Comparison of ENCODE assay signal across 8 cellular contexts in the genomic region with DNA sequence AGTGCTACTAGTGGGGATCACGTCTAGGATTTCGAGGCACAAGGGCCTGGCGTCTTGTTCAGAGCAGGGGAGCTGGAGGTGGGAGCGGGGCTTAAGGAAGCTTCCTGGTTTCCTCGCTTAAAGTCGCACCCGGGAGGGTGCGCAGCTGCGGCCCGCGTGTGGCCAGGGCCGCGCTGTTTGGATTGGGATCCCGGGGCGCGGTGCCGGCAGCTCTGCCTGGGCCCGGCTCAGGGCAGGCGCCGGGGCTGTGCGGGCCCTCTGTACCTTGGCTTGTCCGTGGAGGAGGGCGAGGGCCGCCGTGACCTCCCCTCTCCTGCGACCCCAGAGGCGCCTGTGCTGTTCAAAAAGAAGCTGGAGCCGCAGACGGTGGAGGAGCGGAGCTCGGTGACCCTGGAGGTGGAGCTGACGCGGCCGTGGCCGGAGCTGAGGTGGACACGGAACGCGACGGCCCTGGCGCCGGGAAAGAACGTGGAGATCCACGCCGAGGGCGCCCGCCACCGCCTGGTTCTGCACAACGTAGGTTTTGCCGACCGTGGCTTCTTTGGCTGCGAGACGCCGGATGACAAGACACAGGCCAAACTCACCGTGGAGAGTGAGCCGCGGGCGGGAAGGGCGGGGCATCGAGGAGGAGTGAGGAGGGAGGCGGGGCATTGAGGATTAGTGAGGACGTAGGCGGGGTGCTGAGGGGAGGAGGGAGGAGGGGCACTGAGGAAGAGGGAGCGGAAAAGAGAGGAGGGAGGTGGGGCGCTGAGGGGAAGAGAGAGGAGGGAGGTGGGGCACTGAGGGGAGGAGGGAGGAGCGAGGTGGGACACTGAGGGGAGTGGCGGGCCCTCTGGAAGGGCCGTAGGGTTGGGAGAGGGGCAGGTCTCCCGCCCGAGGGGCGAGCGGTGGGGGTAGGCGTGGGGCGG.
A peak's percentile ranks its signal among the peaks of the same experiment; 100 is the strongest.
DNase-seq lines count a peak whose midpoint lies in the region; ATAC-seq and TF ChIP-seq lines count a peak whose summit lies in the region.

No MANE protein-coding gene starts in this region.

- H3K4me3 Mint-ChIP-seq in CD4-positive, CD25-positive, alpha-beta regulatory T cell: peak overlapping the region; percentile 82 to 93 (median 88)
- peak overlapping the region; percentile 73 for H3K4me3 Mint-ChIP-seq in activated CD4-positive, alpha-beta T cell treated with anti-CD3 and anti-CD28 coated beads, Interleukin-2, amount 10 ng/mL, durations not matched to agents 7 days and 5 days

- POLR2A ChIA-PET in activated CD4-positive, alpha-beta T cell treated with anti-CD3 and anti-CD28 coated beads, Interleukin-2, amount 10 ng/mL, durations not matched to agents 7 days and 5 days (lab: Charles Lee): no interaction called here

- no peaks in the 10 kb centered on the region for H3K27me3 Mint-ChIP-seq in CD4-positive, CD25-positive, alpha-beta regulatory T cell
- H3K27me3 Mint-ChIP-seq in activated CD4-positive, alpha-beta T cell treated with anti-CD3 and anti-CD28 coated beads, Interleukin-2, amount 10 ng/mL, durations not matched to agents 7 days and 5 days: no peaks in the 10 kb centered on the region

- H3K4me1 Mint-ChIP-seq in CD4-positive, CD25-positive, alpha-beta regulatory T cell: peaks cover 0 to 25% (median 6%) of the 10 kb centered on the region in 4 donors
- peaks cover 6% of the 10 kb centered on the region for H3K4me1 Mint-ChIP-seq in activated CD4-positive, alpha-beta T cell treated with anti-CD3 and anti-CD28 coated beads, Interleukin-2, amount 10 ng/mL, durations not matched to agents 7 days and 5 days

- CTCF ChIA-PET in activated CD4-positive, alpha-beta T cell treated with anti-CD3 and anti-CD28 coated beads, Interleukin-2, amount 10 ng/mL, durations not matched to agents 7 days and 5 days (lab: Charles Lee): interaction anchor here (0.6 kb wide), 1 partner anchor 102 kb away, joined by 3 read pairs; no protein-coding TSS in a partner anchor

- TF ChIP-seq CTCF in colonic mucosa (IDR thresholded peaks at IDR 0.05): no peak

- peaks cover 7% of the 10 kb centered on the region for H3K4me1 ChIP-seq in CD4-positive, CD25-positive, alpha-beta regulatory T cell (ENCODE audit: control insufficient read depth, insufficient read depth, low read length, poor library complexity, severe bottlenecking)
- H3K4me1 ChIP-seq in colonic mucosa: no peaks in the 10 kb centered on the region

- no peaks in the 10 kb centered on the region for H3K36me3 ChIP-seq in CD4-positive, CD25-positive, alpha-beta regulatory T cell (ENCODE audit: control insufficient read depth, insufficient read depth, low read length)
- no peaks in the 10 kb centered on the region for H3K36me3 ChIP-seq in colonic mucosa

- peak overlapping the region; percentile 50 for H3K4me3 ChIP-seq in CD4-positive, CD25-positive, alpha-beta regulatory T cell (ENCODE audit: low read depth, low read length)
- peak overlapping the region; percentile 57 for H3K4me3 ChIP-seq in colonic mucosa

- no peaks in the 10 kb centered on the region for H3K27me3 ChIP-seq in CD4-positive, CD25-positive, alpha-beta regulatory T cell (ENCODE audit: control insufficient read depth, insufficient read depth, low read length)
- H3K27me3 ChIP-seq in colonic mucosa: no peaks in the 10 kb centered on the region

- peak overlapping the region in 1 of 2 donors; percentile 81 for H3K9ac ChIP-seq in colonic mucosa (ENCODE audit: low read depth in 2 of 2, low read length in 2 of 2)

- no peaks in the 10 kb centered on the region for H3K9me3 Mint-ChIP-seq in CD4-positive, CD25-positive, alpha-beta regulatory T cell
- H3K9me3 Mint-ChIP-seq in activated CD4-positive, alpha-beta T cell treated with anti-CD3 and anti-CD28 coated beads, Interleukin-2, amount 10 ng/mL, durations not matched to agents 7 days and 5 days: no peaks in the 10 kb centered on the region

- peak overlapping the region in 1 of 3 donors; percentile 82 for H3K27ac Mint-ChIP-seq in CD4-positive, CD25-positive, alpha-beta regulatory T cell
- peak overlapping the region; percentile 74 for H3K27ac Mint-ChIP-seq in activated CD4-positive, alpha-beta T cell treated with anti-CD3 and anti-CD28 coated beads, Interleukin-2, amount 10 ng/mL, durations not matched to agents 7 days and 5 days

- peak; percentile 93 to 94 for ATAC-seq in CD4-positive, CD25-positive, alpha-beta regulatory T cell (ENCODE audit: low read depth in 2 of 2)
- peak; percentile 71 for ATAC-seq in GM21723 (IDR thresholded peaks at IDR 0.05; ENCODE audit: unreplicated experiment)

- no peaks in the 10 kb centered on the region for H3K9me3 ChIP-seq in CD4-positive, CD25-positive, alpha-beta regulatory T cell (ENCODE audit: control insufficient read depth in 2 of 2, low read length in 2 of 2)
- no peaks in the 10 kb centered on the region for H3K9me3 ChIP-seq in colonic mucosa

- peak overlapping the region; percentile 47 for H3K27ac ChIP-seq in CD4-positive, CD25-positive, alpha-beta regulatory T cell (ENCODE audit: insufficient read depth, low read length, poor library complexity, severe bottlenecking)
- peak overlapping the region; percentile 32 for H3K27ac ChIP-seq in colonic mucosa

- no peaks in the 10 kb centered on the region for H3K36me3 Mint-ChIP-seq in CD4-positive, CD25-positive, alpha-beta regulatory T cell
- no peaks in the 10 kb centered on the region for H3K36me3 Mint-ChIP-seq in activated CD4-positive, alpha-beta T cell treated with anti-CD3 and anti-CD28 coated beads, Interleukin-2, amount 10 ng/mL, durations not matched to agents 7 days and 5 days (ENCODE audit: low read depth)

- intact Hi-C loops in colonic mucosa (cut with DNase I): no loop called here

- peak; percentile 82 to 96 (median 83) for DNase-seq in CD4-positive, CD25-positive, alpha-beta regulatory T cell
- peak; percentile 45 for DNase-seq in NCI-H1105 treated with DMSO at 0.1 percent for 48 hours (lab: John Stamatoyannopoulos, UW)
- peak; percentile 96 for DNase-seq in activated CD4-positive, alpha-beta T cell treated with anti-CD3 and anti-CD28 coated beads, Interleukin-2, amount 10 ng/mL, durations not matched to agents 7 days and 5 days
- DNase-seq in colonic mucosa: peak; percentile 94
- peak; percentile 80 for DNase-seq in kidney tubule cell (ENCODE audit: low spot score)
- peak; percentile 78 to 87 (median 85) for DNase-seq in stimulated activated CD4-positive, alpha-beta T cell treated with anti-CD3 and anti-CD28 coated beads, Interleukin-12 subunit alpha, Interleukin-12 subunit beta, amount 100 ng/mL, for 48 hours (ENCODE audit: low read depth in 2 of 3, low spot score in 1 of 3)
- no peak for DNase-seq in NCI-H446 (lab: John Stamatoyannopoulos, UW)

Comparison
In these comparisons a context has a peak if more than half of its experiments do, and no peak if none do; other contexts are left out.
1. DNase-seq: peak in CD4-positive, CD25-positive, alpha-beta regulatory T cell (3 of 3), NCI-H1105 treated with DMSO at 0.1 percent for 48 hours (single experiment), activated CD4-positive, alpha-beta T cell treated with anti-CD3 and anti-CD28 coated beads, Interleukin-2, amount 10 ng/mL, durations not matched to agents 7 days and 5 days (single experiment), colonic mucosa (single experiment), kidney tubule cell (single experiment) and stimulated activated CD4-positive, alpha-beta T cell treated with anti-CD3 and anti-CD28 coated beads, Interleukin-12 subunit alpha, Interleukin-12 subunit beta, amount 100 ng/mL, for 48 hours (3 of 3); none in NCI-H446 (0 of 2).